ENCODE assay signal across 18 cellular contexts in the genomic region with DNA sequence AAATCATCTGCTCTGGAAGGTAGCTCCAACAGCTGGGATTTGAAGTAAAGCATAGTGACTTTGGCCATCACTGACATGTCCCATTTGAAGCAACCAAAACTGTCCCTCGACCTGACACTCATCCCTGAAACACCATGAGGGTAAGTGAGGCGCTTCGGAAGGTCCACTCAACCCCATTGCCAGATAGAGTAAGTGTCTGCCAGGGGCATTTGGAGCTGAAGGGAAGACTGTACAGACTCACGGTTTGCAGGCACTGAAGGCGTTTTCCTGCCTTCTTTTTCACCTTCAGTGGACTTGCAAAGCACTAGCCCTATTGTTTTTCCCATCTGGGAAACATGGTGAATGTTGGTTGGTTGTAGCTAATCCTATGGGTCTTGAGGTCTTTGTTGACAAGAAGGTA. TPM values are rescaled to one million over a fixed set of nuclear protein-coding genes. Genes with fewer than 3 reads are reported as not detected.
DNase-seq lines count a peak whose midpoint lies in the region; ATAC-seq and TF ChIP-seq lines count a peak whose summit lies in the region.
"Had no signal": no experiment of that assay in that cellular context is flagged by ENCODE, and none has a peak within 500 bp of the region (broad histone marks: within the 10 kb centered on the region; RNA-seq: fewer than 3 reads in every experiment).

No MANE protein-coding gene starts in this region.

- POLR2A ChIA-PET in T-cell (lab: Charles Lee): interaction anchor here (0.9 to 2.3 kb wide), 9 partner anchors 11 to 95 kb away, joined by 3 to 26 read pairs (median 4); a partner anchor contains a TSS
- POLR2A ChIA-PET in activated naive CD8-positive, alpha-beta T cell treated with anti-CD3 and anti-CD28 coated beads, Interleukin-2, amount 10 ng/mL, durations not matched to agents 7 days and 5 days (lab: Charles Lee): interaction anchor here (0.9 to 13.8 kb wide), 11 partner anchors 17 to 155 kb away, joined by 3 to 323 read pairs (median 4); a partner anchor contains a TSS

- no peak for ATAC-seq in activated T-cell treated with anti-CD3 and anti-CD28 coated beads, Interleukin-2, amount 50 U/mL, for 4 hours
- ATAC-seq in T-cell (replicated peaks in 1 of 4): no peak
- no peak for ATAC-seq in activated naive CD8-positive, alpha-beta T cell treated with anti-CD3 and anti-CD28 coated beads, Interleukin-2, amount 10 ng/mL, durations not matched to agents 7 days and 5 days (ENCODE audit: low read depth)
- ATAC-seq in stimulated activated naive B cell treated with anti-CD40 and anti-IgM and Interleukin-4, amounts not matched to agents 10 μg/mL and 1 μg/mL and 100 μg/mL, for 72 hours (replicated peaks): no peak
- ATAC-seq: esophagus mucosa, left lobe of liver had no signal

- TF ChIP-seq CTCF in chondrocyte (IDR thresholded peaks at IDR 0.05): no peak

- peak overlapping the region; percentile 3 for H3K4me3 Mint-ChIP-seq in activated T-cell treated with anti-CD3 and anti-CD28 coated beads, Interleukin-2, amount 50 U/mL, for 4 hours
- H3K4me3 Mint-ChIP-seq in T-cell (peak overlapping the region in 2 of 3 donors; percentile 45 to 71), chondrocyte (ENCODE audit: unreplicated experiment) (no peak overlapping the region)
- peak overlapping the region; percentile 81 for H3K4me3 Mint-ChIP-seq in activated naive CD8-positive, alpha-beta T cell treated with anti-CD3 and anti-CD28 coated beads, Interleukin-2, amount 10 ng/mL, durations not matched to agents 7 days and 5 days
- no peak overlapping the region for H3K4me3 Mint-ChIP-seq in stimulated activated naive B cell treated with anti-CD40 and anti-IgM and Interleukin-4, amounts not matched to agents 10 μg/mL and 1 μg/mL and 100 μg/mL, for 72 hours

- CTCF ChIA-PET in T-cell (lab: Charles Lee): interaction anchor here (0.7 to 3.2 kb wide), 13 partner anchors 9 to 270 kb away, joined by 3 to 13 read pairs (median 5); no protein-coding TSS in a partner anchor

- peak overlapping the region; percentile 99 for H3K27ac Mint-ChIP-seq in T-cell
- peak overlapping the region; percentile 99 for H3K27ac Mint-ChIP-seq in activated naive CD8-positive, alpha-beta T cell treated with anti-CD3 and anti-CD28 coated beads, Interleukin-2, amount 10 ng/mL, durations not matched to agents 7 days and 5 days
- H3K27ac Mint-ChIP-seq in stimulated activated naive B cell treated with anti-CD40 and anti-IgM and Interleukin-4, amounts not matched to agents 10 μg/mL and 1 μg/mL and 100 μg/mL, for 72 hours: peak overlapping the region; percentile 94
- H3K27ac Mint-ChIP-seq in chondrocyte (ENCODE audit: unreplicated experiment): no peak overlapping the region

- H3K27me3 Mint-ChIP-seq in activated T-cell treated with anti-CD3 and anti-CD28 coated beads, Interleukin-2, amount 50 U/mL, for 4 hours (ENCODE audit: low read depth): no peaks in the 10 kb centered on the region
- no peaks in the 10 kb centered on the region for H3K27me3 Mint-ChIP-seq in T-cell
- no peaks in the 10 kb centered on the region for H3K27me3 Mint-ChIP-seq in activated naive CD8-positive, alpha-beta T cell treated with anti-CD3 and anti-CD28 coated beads, Interleukin-2, amount 10 ng/mL, durations not matched to agents 7 days and 5 days
- no peaks in the 10 kb centered on the region for H3K27me3 Mint-ChIP-seq in stimulated activated naive B cell treated with anti-CD40 and anti-IgM and Interleukin-4, amounts not matched to agents 10 μg/mL and 1 μg/mL and 100 μg/mL, for 72 hours
- peaks cover 22% of the 10 kb centered on the region for H3K27me3 Mint-ChIP-seq in chondrocyte (ENCODE audit: low read depth)

- no peaks in the 10 kb centered on the region for H3K9me3 Mint-ChIP-seq in activated T-cell treated with anti-CD3 and anti-CD28 coated beads, Interleukin-2, amount 50 U/mL, for 4 hours
- H3K9me3 Mint-ChIP-seq in T-cell: no peaks in the 10 kb centered on the region
- H3K9me3 Mint-ChIP-seq in activated naive CD8-positive, alpha-beta T cell treated with anti-CD3 and anti-CD28 coated beads, Interleukin-2, amount 10 ng/mL, durations not matched to agents 7 days and 5 days: no peaks in the 10 kb centered on the region
- H3K9me3 Mint-ChIP-seq in stimulated activated naive B cell treated with anti-CD40 and anti-IgM and Interleukin-4, amounts not matched to agents 10 μg/mL and 1 μg/mL and 100 μg/mL, for 72 hours: peaks cover 0 to 4% of the 10 kb centered on the region in 2 donors
- H3K9me3 Mint-ChIP-seq in chondrocyte (ENCODE audit: low read depth): no peaks in the 10 kb centered on the region

- H3K36me3 Mint-ChIP-seq in activated T-cell treated with anti-CD3 and anti-CD28 coated beads, Interleukin-2, amount 50 U/mL, for 4 hours (ENCODE audit: insufficient read depth): peaks cover 64% of the 10 kb centered on the region
- peaks cover 76% of the 10 kb centered on the region for H3K36me3 Mint-ChIP-seq in T-cell
- H3K36me3 Mint-ChIP-seq in activated naive CD8-positive, alpha-beta T cell treated with anti-CD3 and anti-CD28 coated beads, Interleukin-2, amount 10 ng/mL, durations not matched to agents 7 days and 5 days: peaks cover 53% of the 10 kb centered on the region
- H3K36me3 Mint-ChIP-seq in stimulated activated naive B cell treated with anti-CD40 and anti-IgM and Interleukin-4, amounts not matched to agents 10 μg/mL and 1 μg/mL and 100 μg/mL, for 72 hours: peaks cover 57 to 95% of the 10 kb centered on the region in 2 donors
- no peaks in the 10 kb centered on the region for H3K36me3 Mint-ChIP-seq in chondrocyte (ENCODE audit: low read depth)

- no peak for DNase-seq in activated T-cell treated with anti-CD3 and anti-CD28 coated beads, Interleukin-2, amount 50 U/mL, for 4 hours
- DNase-seq in activated T-cell treated with anti-CD3 and anti-CD28 coated beads, Interleukin-2, amount 50 U/mL, for 1 hour: no peak
- DNase-seq in T-cell (no peak), chondrocyte (ENCODE audit: low spot score) (no peak), retina (no peak), NCI-H1930 (lab: John Stamatoyannopoulos, UW) (no peak)
- no peak for DNase-seq in activated naive CD8-positive, alpha-beta T cell treated with anti-CD3 and anti-CD28 coated beads, Interleukin-2, amount 10 ng/mL, durations not matched to agents 7 days and 5 days
- no peak for DNase-seq in stimulated activated naive B cell treated with anti-CD40 and anti-IgM and Interleukin-4, amounts not matched to agents 10 μg/mL and 1 μg/mL and 100 μg/mL, for 72 hours
- DNase-seq: ACHN, COR-L47, dorsolateral prefrontal cortex, GM23248, NCI-H146, NCI-H226, trophoblast cell had no signal

- H3K4me1 Mint-ChIP-seq in activated T-cell treated with anti-CD3 and anti-CD28 coated beads, Interleukin-2, amount 50 U/mL, for 4 hours (ENCODE audit: low read depth): peaks cover 98% of the 10 kb centered on the region
- H3K4me1 Mint-ChIP-seq in T-cell (peaks cover 99 to 100% (median 100%) of the 10 kb centered on the region in 3 donors), chondrocyte (ENCODE audit: low read depth) (no peaks in the 10 kb centered on the region)
- H3K4me1 Mint-ChIP-seq in activated naive CD8-positive, alpha-beta T cell treated with anti-CD3 and anti-CD28 coated beads, Interleukin-2, amount 10 ng/mL, durations not matched to agents 7 days and 5 days: peaks cover 93% of the 10 kb centered on the region
- peaks cover 61 to 90% of the 10 kb centered on the region in 2 donors for H3K4me1 Mint-ChIP-seq in stimulated activated naive B cell treated with anti-CD40 and anti-IgM and Interleukin-4, amounts not matched to agents 10 μg/mL and 1 μg/mL and 100 μg/mL, for 72 hours

RNA-seq across cellular contexts. Expression of a gene that starts 57.6 kb away (rescaled TPM):
- 100 to 1,000 TPM; 168 to 229 (median 228) TPM for total RNA-seq in activated T-cell treated with anti-CD3 and anti-CD28 coated beads, Interleukin-2, amount 50 U/mL, for 4 hours
- 100 to 1,000 TPM; 429 to 525 (median 494) TPM for total RNA-seq in T-cell
- total RNA-seq in activated naive CD8-positive, alpha-beta T cell treated with anti-CD3 and anti-CD28 coated beads, Interleukin-2, amount 10 ng/mL, durations not matched to agents 7 days and 5 days: 100 to 1,000 TPM; 383 to 410 TPM
- total RNA-seq in chondrocyte: not detected in 3 replicates
- total RNA-seq: glomerular endothelial cell, GM23248 had no signal

Comparison
In these comparisons a context has a peak if more than half of its experiments do, and no peak if none do; other contexts are left out.
1. H3K4me3 Mint-ChIP-seq: peak in activated T-cell treated with anti-CD3 and anti-CD28 coated beads, Interleukin-2, amount 50 U/mL, for 4 hours (single experiment), T-cell (2 of 3) and activated naive CD8-positive, alpha-beta T cell treated with anti-CD3 and anti-CD28 coated beads, Interleukin-2, amount 10 ng/mL, durations not matched to agents 7 days and 5 days (single experiment); none in stimulated activated naive B cell treated with anti-CD40 and anti-IgM and Interleukin-4, amounts not matched to agents 10 μg/mL and 1 μg/mL and 100 μg/mL, for 72 hours (0 of 2) and chondrocyte (single experiment).
2. RNA of a gene that starts 57.6 kb away (total RNA-seq): 429 to 525 TPM in T-cell, 383 to 410 TPM in activated naive CD8-positive, alpha-beta T cell treated with anti-CD3 and anti-CD28 coated beads, Interleukin-2, amount 10 ng/mL, durations not matched to agents 7 days and 5 days and 168 to 229 TPM in activated T-cell treated with anti-CD3 and anti-CD28 coated beads, Interleukin-2, amount 50 U/mL, for 4 hours; not detected in chondrocyte; every median in the first group is over 100 times any median in the second.